Comparison of ENCODE assay signal across 8 cellular contexts in the genomic region with DNA sequence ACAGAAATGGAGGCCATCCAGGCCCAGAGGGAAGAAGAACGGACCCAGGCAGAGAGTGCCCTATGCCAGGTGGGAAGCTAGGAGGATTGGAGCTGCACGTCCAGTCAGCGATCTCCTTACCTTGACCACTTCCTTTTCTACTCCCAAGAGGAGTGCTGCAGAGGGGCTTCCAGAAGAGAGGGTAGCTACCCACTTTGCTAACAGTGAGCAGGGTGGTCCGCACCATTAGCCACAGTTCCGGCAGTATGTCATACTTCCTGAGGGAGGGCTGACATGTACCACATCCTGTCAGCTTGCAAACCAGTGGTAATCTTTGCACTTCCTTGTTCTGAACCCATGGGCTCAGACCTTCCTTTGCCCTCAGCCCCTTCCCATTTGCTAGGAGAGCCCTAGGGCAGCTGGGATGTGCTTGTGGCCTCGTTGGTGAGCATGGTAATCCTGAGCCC. TPM values are rescaled to one million over a fixed set of nuclear protein-coding genes. Genes with fewer than 3 reads are reported as not detected.
DNase-seq lines count a peak whose midpoint lies in the region; ATAC-seq and TF ChIP-seq lines count a peak whose summit lies in the region.

No MANE protein-coding gene starts in this region.

- DNase-seq in CD14-positive monocyte (ENCODE audit: low spot score) (peak; percentile 64), left lobe of liver (ENCODE audit: low spot score) (no peak), OCI-M1 (lab: John Stamatoyannopoulos, UW) (no peak), cortex of kidney (lab: John Stamatoyannopoulos, UW) (no peak)
- peak; percentile 86 for DNase-seq in Jurkat, Clone E6-1 (ENCODE audit: low read depth, low spot score)
- peak; percentile 12 to 34 (median 18) for DNase-seq in activated CD8-positive, alpha-beta memory T cell treated with anti-CD3 and anti-CD28 coated beads for 48 hours (ENCODE audit: low read depth in 2 of 3, low spot score in 2 of 3)
- DNase-seq in stimulated activated CD8-positive, alpha-beta memory T cell treated with anti-CD3 and anti-CD28 coated beads, Interleukin-7, amount 100 ng/mL, for 1 hour (ENCODE audit: low read depth in 2 of 2): peak; percentile 33 to 41

- H3K9me3 Mint-ChIP-seq in CD14-positive monocyte: no peaks in the 10 kb centered on the region

- peak overlapping the region; percentile 89 to 99 (median 96) for H3K27ac Mint-ChIP-seq in CD14-positive monocyte

- H3K36me3 Mint-ChIP-seq in CD14-positive monocyte: peaks cover 42 to 47% of the 10 kb centered on the region in 2 donors

- TF ChIP-seq CTCF in CD14-positive monocyte (IDR thresholded peaks at IDR 0.05): no peak

- peak overlapping the region; percentile 94 for H3K4me3 ChIP-seq in Jurkat, Clone E6-1 (ENCODE audit: low read length)

- H3K27me3 Mint-ChIP-seq in CD14-positive monocyte (ENCODE audit: low read depth in 3 of 3): peaks cover 0 to 4% (median 2%) of the 10 kb centered on the region in 3 donors

- H3K4me3 Mint-ChIP-seq in CD14-positive monocyte: peak overlapping the region; percentile 97

- intact Hi-C loops in CD14-positive monocyte (cut with micrococcal nuclease): no loop called here

- peaks cover 44% of the 10 kb centered on the region for H3K4me1 Mint-ChIP-seq in CD14-positive monocyte

- ATAC-seq in GM19468 (IDR thresholded peaks at IDR 0.05; ENCODE audit: extremely low read depth, unreplicated experiment) (peak; percentile 71), left lobe of liver (peak; percentile 62)

RNA-seq across cellular contexts. Expression of a gene that starts 35.4 kb away (rescaled TPM):
- polyA plus RNA-seq in CD14-positive monocyte: 1 to 10 TPM in 1 of 2 donors, under 1 TPM in 1; 0.81 to 1.2 TPM
- polyA plus RNA-seq in Jurkat, Clone E6-1 (2012; ENCODE audit: insufficient read depth, insufficient read length): 84.4 TPM
- 14.6 TPM for total RNA-seq in left lobe of liver

RNA-seq across cellular contexts. Expression of a gene that starts 38.7 kb away (rescaled TPM):
- not detected for polyA plus RNA-seq in CD14-positive monocyte
- not detected for polyA plus RNA-seq in Jurkat, Clone E6-1 (2012; ENCODE audit: insufficient read depth, insufficient read length)
- not detected for total RNA-seq in left lobe of liver

RNA-seq across cellular contexts. Expression of a gene that starts 51.1 kb away (rescaled TPM):
- polyA plus RNA-seq in CD14-positive monocyte: 100 to 1,000 TPM; 128 to 130 TPM
- 219 TPM for polyA plus RNA-seq in Jurkat, Clone E6-1 (2012; ENCODE audit: insufficient read depth, insufficient read length)
- total RNA-seq in left lobe of liver: 107 TPM

RNA-seq across cellular contexts. Expression of a gene that starts 52.7 kb away (rescaled TPM):
- polyA plus RNA-seq in CD14-positive monocyte: not detected
- polyA plus RNA-seq in Jurkat, Clone E6-1 (2012; ENCODE audit: insufficient read depth, insufficient read length): not detected
- not detected for total RNA-seq in left lobe of liver

Comparison
In these comparisons a context has a peak if more than half of its experiments do, and no peak if none do; other contexts are left out.
1. DNase-seq: peak in CD14-positive monocyte (single experiment), Jurkat, Clone E6-1 (single experiment), activated CD8-positive, alpha-beta memory T cell treated with anti-CD3 and anti-CD28 coated beads for 48 hours (3 of 3) and stimulated activated CD8-positive, alpha-beta memory T cell treated with anti-CD3 and anti-CD28 coated beads, Interleukin-7, amount 100 ng/mL, for 1 hour (2 of 2); none in left lobe of liver (single experiment), OCI-M1 (single experiment) and cortex of kidney (single experiment).